In the genomic region with DNA sequence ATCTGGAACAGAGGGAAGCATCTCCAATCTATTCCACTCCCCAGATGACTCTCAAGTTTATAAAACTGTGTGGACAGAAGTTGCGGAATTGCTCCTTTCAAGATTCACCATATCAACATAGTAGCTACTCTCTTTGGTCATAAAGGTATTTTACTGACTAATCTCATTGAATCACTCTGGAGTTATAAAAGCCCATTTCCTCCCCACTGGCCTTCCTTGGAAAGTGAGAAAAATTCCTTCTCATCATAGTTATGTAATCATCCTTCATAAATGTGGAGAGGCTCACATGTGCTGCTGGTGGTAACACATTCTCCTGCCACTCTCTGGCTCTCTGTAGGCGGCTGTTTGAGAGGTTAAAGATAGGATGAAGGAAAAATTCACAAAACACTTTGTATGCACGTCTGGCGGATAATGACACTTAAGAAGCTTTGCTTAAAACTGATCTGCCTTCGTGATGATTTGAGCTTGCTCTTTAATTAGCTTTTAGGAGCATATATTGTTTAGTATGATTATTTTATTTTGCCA, we compare ENCODE assay signal across 11 cellular contexts.
"Had no signal": no experiment of that assay in that cellular context is flagged by ENCODE, and none has a peak within 500 bp of the region (broad histone marks: within the 10 kb centered on the region; RNA-seq: fewer than 3 reads in every experiment).

No MANE protein-coding gene starts in this region.

- H3K4me1 ChIP-seq: right lobe of liver, tibial artery had no signal

- H3K9me3 ChIP-seq: right lobe of liver, tibial artery had no signal

- ATAC-seq: esophagus mucosa, right lobe of liver had no signal

- H3K27ac ChIP-seq: right lobe of liver, skin epidermis, tibial artery had no signal

- H3K4me3 ChIP-seq: right lobe of liver, skin epidermis, tibial artery had no signal

- H3K27me3 ChIP-seq: right lobe of liver, tibial artery had no signal

- H3K36me3 ChIP-seq: right lobe of liver, tibial artery had no signal

- DNase-seq: activated CD4-positive, alpha-beta memory T cell treated with anti-CD3 and anti-CD28 coated beads for 36 hours; activated CD4-positive, alpha-beta T cell treated with anti-CD3 and anti-CD28 coated beads for 48 hours; activated naive CD4-positive, alpha-beta T cell treated with anti-CD3 and anti-CD28 coated beads for 36 hours; activated naive CD8-positive, alpha-beta T cell treated with anti-CD3 and anti-CD28 coated beads, Interleukin-2, amount 10 ng/mL, durations not matched to agents 7 days and 5 days; activated T-cell treated with anti-CD3 and anti-CD28 coated beads, Interleukin-2, amount 50 U/mL, for 48 hours; effector memory CD4-positive, alpha-beta T cell; right lobe of liver; stimulated activated CD4-positive, alpha-beta T cell treated with anti-CD3 and anti-CD28 coated beads, Interleukin-1b, Interleukin-23, amount 100 ng/mL, for 48 hours; tibial artery had no signal
